ENCODE assay signal across 1 cellular context in the genomic region with DNA sequence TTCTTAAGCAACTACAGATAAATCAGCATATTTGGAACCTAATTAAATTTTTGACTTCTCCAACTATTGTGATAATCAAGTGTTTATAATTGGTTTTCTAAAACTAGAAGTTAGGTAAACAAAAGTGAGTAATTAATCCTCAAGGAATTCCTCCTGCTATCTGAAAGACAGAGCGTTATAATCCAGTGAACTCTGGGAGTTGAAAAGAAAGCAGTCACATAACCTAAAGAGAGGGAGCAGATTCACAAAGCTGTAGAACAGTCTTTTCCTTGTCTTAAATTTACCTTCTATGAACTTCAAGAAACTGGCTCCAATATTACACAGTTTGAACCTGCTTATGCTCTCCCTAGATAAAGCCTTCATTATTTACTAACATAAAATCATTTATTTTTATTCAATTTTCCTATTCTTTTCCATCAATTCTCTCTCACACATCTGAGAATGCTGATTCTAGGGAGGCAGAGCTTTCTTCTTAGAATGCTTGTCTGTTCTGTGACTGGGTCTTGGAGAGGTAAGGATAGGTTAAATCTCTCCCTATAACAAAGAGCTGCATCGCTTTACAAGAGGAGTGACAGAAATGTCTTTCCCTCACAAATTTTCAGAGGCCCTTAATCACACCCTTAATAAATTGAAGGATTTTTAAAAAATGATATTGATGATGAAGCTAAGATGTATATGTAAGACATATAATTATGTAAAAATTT.
TF ChIP-seq lines count a peak whose summit lies in the region.

No MANE protein-coding gene starts in this region.

TF ChIP-seq in GM23338, 12 proteins besides CTCF, POLR2A, EP300 and RAD21 (continued from another document):
- TF ChIP-seq EZH2phosphoT487 (IDR thresholded peaks at IDR 0.05; ENCODE audit: unreplicated experiment) (no peak), POLR2AphosphoS5 (IDR thresholded peaks at IDR 0.05; ENCODE audit: low read depth) (no peak), JUNB (IDR thresholded peaks at IDR 0.05; ENCODE audit: unreplicated experiment) (no peak), ZNF114 (CRISPR knock-in tag; IDR thresholded peaks at IDR 0.05) (no peak), ZNF331 (CRISPR knock-in tag; IDR thresholded peaks at IDR 0.05; ENCODE audit: low read depth) (no peak), CREB1 (CRISPR knock-in tag; IDR thresholded peaks at IDR 0.05; ENCODE audit: low read depth) (no peak), EZH2 (IDR thresholded peaks at IDR 0.05; ENCODE audit: low read depth, unreplicated experiment) (no peak), REST (IDR thresholded peaks at IDR 0.05; ENCODE audit: unreplicated experiment) (no peak), STAT1 (IDR thresholded peaks at IDR 0.05; ENCODE audit: unreplicated experiment) (no peak), NANOG (IDR thresholded peaks at IDR 0.05; ENCODE audit: borderline replicate concordance) (no peak)
TF ChIP-seq in GM23338: peak in this region for 0.
